In genomic region chr1:60842294-60842693, GRCh38 we compare ENCODE assay signal across 8 cellular contexts.
"Had no signal": no experiment of that assay in that cellular context is flagged by ENCODE, and none has a peak within 500 bp of the region (broad histone marks: within the 10 kb centered on the region; RNA-seq: fewer than 3 reads in every experiment).

No MANE protein-coding gene starts in this region.

- H3K9me3 ChIP-seq: HAP-1 had no signal

- ATAC-seq: HCT116, HepG2 had no signal

- H3K36me3 ChIP-seq: HAP-1 had no signal

- H3K4me3 ChIP-seq: GM23248, HAP-1 had no signal

- DNase-seq: GM23248, GOT3, H7, HFFc6 had no signal

- H3K27ac ChIP-seq: GM23248, HL-60 had no signal

- H3K4me1 ChIP-seq: HAP-1 had no signal

- H2AFZ ChIP-seq: GM23248 had no signal
